In the genomic region with DNA sequence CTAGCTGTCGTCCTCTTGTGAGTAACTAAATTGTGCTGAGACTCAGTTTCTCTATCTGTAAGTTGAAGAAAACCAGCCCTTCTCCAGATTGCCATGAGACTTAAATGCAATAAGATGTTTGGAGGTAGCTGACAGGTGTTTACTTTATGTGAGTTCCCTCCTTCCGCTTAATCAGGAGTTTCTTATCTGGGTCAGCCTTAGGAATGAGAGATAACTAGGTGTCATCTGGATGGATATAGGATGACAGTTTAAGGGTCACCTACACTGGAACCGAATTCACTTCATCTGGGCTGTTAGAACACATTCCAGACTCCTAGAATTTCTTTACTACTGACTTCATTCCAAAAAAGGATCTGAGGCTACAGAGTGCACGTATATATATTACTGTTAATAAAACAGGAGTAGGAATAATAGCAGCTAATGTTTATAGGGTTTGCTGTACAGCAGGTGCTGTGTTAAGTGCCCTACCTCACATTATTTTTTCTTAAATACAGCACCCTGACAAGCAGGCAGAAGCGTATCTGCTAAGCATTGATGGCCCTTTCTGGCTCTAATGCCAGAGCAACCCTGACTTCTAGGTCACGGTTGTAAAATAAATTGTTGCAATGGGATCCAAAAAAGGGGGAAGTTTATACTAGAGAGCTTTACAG, we compare ENCODE assay signal across 14 cellular contexts. TPM values are rescaled to one million over a fixed set of nuclear protein-coding genes. Genes with fewer than 3 reads are reported as not detected.
DNase-seq lines count a peak whose midpoint lies in the region; ATAC-seq and TF ChIP-seq lines count a peak whose summit lies in the region.
"Had no signal": no experiment of that assay in that cellular context is flagged by ENCODE, and none has a peak within 500 bp of the region (broad histone marks: within the 10 kb centered on the region; RNA-seq: fewer than 3 reads in every experiment).

No MANE protein-coding gene starts in this region.

- no peaks in the 10 kb centered on the region for H3K36me3 ChIP-seq in adrenal gland (replicated peaks in 1 of 2)
- no peaks in the 10 kb centered on the region for H3K36me3 ChIP-seq in parathyroid adenoma (ENCODE audit: control insufficient read depth, insufficient read depth, low read length)

- no peak for TF ChIP-seq POLR2A in adrenal gland (IDR thresholded peaks at IDR 0.05)

- no peak overlapping the region for H3K4me3 ChIP-seq in adrenal gland
- H3K4me3 ChIP-seq in fibroblast of villous mesenchyme (ENCODE audit: low read depth, low read length) = no peak overlapping the region
- peak overlapping the region; percentile 22 for H3K4me3 ChIP-seq in parathyroid adenoma (ENCODE audit: low read depth, low read length)
- H3K4me3 ChIP-seq: GM23338 had no signal

- H2AFZ ChIP-seq in parathyroid adenoma = no peak overlapping the region
- H2AFZ ChIP-seq: GM23338 had no signal

- H3K4me3 Mint-ChIP-seq in osteocyte (ENCODE audit: unreplicated experiment) = no peak overlapping the region
- H3K4me3 Mint-ChIP-seq in activated CD4-positive, alpha-beta memory T cell treated with anti-CD3 and anti-CD28 coated beads, Interleukin-2, amount 10 ng/mL, durations not matched to agents 7 days and 5 days = no peak overlapping the region
- H3K4me3 Mint-ChIP-seq: CD14-positive monocyte; CD8-positive, alpha-beta T cell; GM23338 had no signal

- 39 to 56% (median 52%) methylated on average over 6 of the region's 6 CpGs for WGBS in adrenal gland, 4 donors

- intact Hi-C loops in adrenal gland (cut with DNase I) = no loop called here

- no peaks in the 10 kb centered on the region for H3K79me2 ChIP-seq in parathyroid adenoma

- no peaks in the 10 kb centered on the region for H3K9me3 ChIP-seq in adrenal gland (replicated peaks in 1 of 3)
- no peaks in the 10 kb centered on the region for H3K9me3 ChIP-seq in parathyroid adenoma (ENCODE audit: control insufficient read depth, low read length)

- H3K27me3 ChIP-seq in adrenal gland (no peaks in the 10 kb centered on the region), parathyroid adenoma (ENCODE audit: control insufficient read depth, insufficient read depth, low read length) (no peaks in the 10 kb centered on the region), foreskin keratinocyte (no peaks in the 10 kb centered on the region)

- H3K27ac Mint-ChIP-seq in osteocyte (ENCODE audit: unreplicated experiment) = no peak overlapping the region
- H3K27ac Mint-ChIP-seq in activated CD4-positive, alpha-beta memory T cell treated with anti-CD3 and anti-CD28 coated beads, Interleukin-2, amount 10 ng/mL, durations not matched to agents 7 days and 5 days = no peak overlapping the region
- H3K27ac Mint-ChIP-seq: CD8-positive, alpha-beta T cell; GM23338 had no signal

- no peak overlapping the region for H3K9ac ChIP-seq in parathyroid adenoma

- H3K36me3 Mint-ChIP-seq in osteocyte (ENCODE audit: unreplicated experiment) = no peaks in the 10 kb centered on the region
- no peaks in the 10 kb centered on the region for H3K36me3 Mint-ChIP-seq in activated CD4-positive, alpha-beta memory T cell treated with anti-CD3 and anti-CD28 coated beads, Interleukin-2, amount 10 ng/mL, durations not matched to agents 7 days and 5 days (ENCODE audit: low read depth)
- H3K36me3 Mint-ChIP-seq: CD14-positive monocyte; CD8-positive, alpha-beta T cell had no signal

- no peaks in the 10 kb centered on the region for H3K27me3 Mint-ChIP-seq in osteocyte (ENCODE audit: unreplicated experiment)
- H3K27me3 Mint-ChIP-seq in activated CD4-positive, alpha-beta memory T cell treated with anti-CD3 and anti-CD28 coated beads, Interleukin-2, amount 10 ng/mL, durations not matched to agents 7 days and 5 days = no peaks in the 10 kb centered on the region

- H3K27ac ChIP-seq in adrenal gland (peak overlapping the region; percentile 13 to 79 (median 73)), parathyroid adenoma (peak overlapping the region; percentile 86), foreskin keratinocyte (no peak overlapping the region)

- CTCF ChIA-PET in HEK293T (lab: Yijun Ruan, JAX) = interaction anchor here (0.7 to 1.0 kb wide), 2 partner anchors 67 to 137 kb away, joined by 3 read pairs; no protein-coding TSS in a partner anchor
- CTCF ChIA-PET in activated CD4-positive, alpha-beta memory T cell treated with anti-CD3 and anti-CD28 coated beads, Interleukin-2, amount 10 ng/mL, durations not matched to agents 7 days and 5 days (lab: Charles Lee) = interaction anchor here (0.7 to 1.4 kb wide), 3 partner anchors 10 to 242 kb away, joined by 3 read pairs; no protein-coding TSS in a partner anchor

- H3K4me1 ChIP-seq in adrenal gland (replicated peaks in 1 of 2) = peaks cover 11 to 48% of the 10 kb centered on the region in 2 donors
- H3K4me1 ChIP-seq in parathyroid adenoma = peaks cover 41% of the 10 kb centered on the region
- no peaks in the 10 kb centered on the region for H3K4me1 ChIP-seq in foreskin keratinocyte

- peak overlapping the region; percentile 53 for H3K4me2 ChIP-seq in parathyroid adenoma (ENCODE audit: low read length)
- H3K4me2 ChIP-seq: GM23338 had no signal

- no peak for ATAC-seq in foreskin keratinocyte
- ATAC-seq: CD8-positive, alpha-beta T cell; GM23338 had no signal

- no peaks in the 10 kb centered on the region for H3K9me3 Mint-ChIP-seq in osteocyte (ENCODE audit: unreplicated experiment)
- H3K9me3 Mint-ChIP-seq in activated CD4-positive, alpha-beta memory T cell treated with anti-CD3 and anti-CD28 coated beads, Interleukin-2, amount 10 ng/mL, durations not matched to agents 7 days and 5 days = no peaks in the 10 kb centered on the region
- H3K9me3 Mint-ChIP-seq: CD14-positive monocyte; CD8-positive, alpha-beta T cell; GM23338 had no signal

- POLR2A ChIA-PET in HEK293T (lab: Yijun Ruan, JAX) = no interaction called here
- POLR2A ChIA-PET in activated CD4-positive, alpha-beta memory T cell treated with anti-CD3 and anti-CD28 coated beads, Interleukin-2, amount 10 ng/mL, durations not matched to agents 7 days and 5 days (lab: Charles Lee) = interaction anchor here (1.0 kb wide), 1 partner anchor 30 kb away, joined by 4 read pairs; the partner anchor contains the start of gene CPEB4

- TF ChIP-seq CTCF in adrenal gland (IDR thresholded peaks at IDR 0.05) = no peak
- TF ChIP-seq CTCF in fibroblast of villous mesenchyme (IDR thresholded peaks at IDR 0.05; ENCODE audit: insufficient read depth, low read depth, low read length) = no peak
- TF ChIP-seq CTCF in parathyroid adenoma (IDR thresholded peaks at IDR 0.05) = no peak
- no peak for TF ChIP-seq CTCF in osteocyte (IDR thresholded peaks at IDR 0.05)
- no peak for TF ChIP-seq CTCF in foreskin keratinocyte (conservative IDR thresholded peaks at IDR 0.05)

- DNase-seq in HEK293T (ENCODE audit: extremely low spot score) (no peak), adrenal gland (peak in 1 of 7 donors; percentile 45), fibroblast of villous mesenchyme (ENCODE audit: low read depth) (peak; percentile 11), osteocyte (ENCODE audit: extremely low spot score, unreplicated experiment) (no peak), foreskin keratinocyte (no peak)
- no peak for DNase-seq in activated CD4-positive, alpha-beta memory T cell treated with anti-CD3 and anti-CD28 coated beads, Interleukin-2, amount 10 ng/mL, durations not matched to agents 7 days and 5 days
- DNase-seq: CD8-positive, alpha-beta T cell; COR-L47; DND-41; GDM1; H7 had no signal

- H3K4me1 Mint-ChIP-seq in osteocyte (ENCODE audit: unreplicated experiment) = peaks cover 20% of the 10 kb centered on the region
- H3K4me1 Mint-ChIP-seq in activated CD4-positive, alpha-beta memory T cell treated with anti-CD3 and anti-CD28 coated beads, Interleukin-2, amount 10 ng/mL, durations not matched to agents 7 days and 5 days = peaks cover 10% of the 10 kb centered on the region

TF ChIP-seq in HEK293T, 16 proteins besides CTCF, POLR2A, EP300 and RAD21:
- TF ChIP-seq, protein P1, sequence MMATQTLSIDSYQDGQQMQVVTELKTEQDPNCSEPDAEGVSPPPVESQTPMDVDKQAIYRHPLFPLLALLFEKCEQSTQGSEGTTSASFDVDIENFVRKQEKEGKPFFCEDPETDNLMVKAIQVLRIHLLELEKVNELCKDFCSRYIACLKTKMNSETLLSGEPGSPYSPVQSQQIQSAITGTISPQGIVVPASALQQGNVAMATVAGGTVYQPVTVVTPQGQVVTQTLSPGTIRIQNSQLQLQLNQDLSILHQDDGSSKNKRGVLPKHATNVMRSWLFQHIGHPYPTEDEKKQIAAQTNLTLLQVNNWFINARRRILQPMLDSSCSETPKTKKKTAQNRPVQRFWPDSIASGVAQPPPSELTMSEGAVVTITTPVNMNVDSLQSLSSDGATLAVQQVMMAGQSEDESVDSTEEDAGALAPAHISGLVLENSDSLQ (IDR thresholded peaks at IDR 0.05) = 0 out of 2 replicates have a peak, but pooled peaks have one; percentile 4
- TF ChIP-seq TARDBP (IDR thresholded peaks at IDR 0.05) (no peak), FOXM1 (IDR thresholded peaks at IDR 0.05; ENCODE audit: borderline replicate concordance) (no peak), HDGF (IDR thresholded peaks at IDR 0.05; ENCODE audit: borderline replicate concordance) (no peak), SUZ12 (IDR thresholded peaks at IDR 0.05) (no peak), ZNF384 (IDR thresholded peaks at IDR 0.05) (no peak), ARNT (IDR thresholded peaks at IDR 0.05) (no peak)

RNA-seq across cellular contexts. Expression of gene CPEB4, which starts 30.0 kb away (rescaled TPM):
- 100 to 1,000 TPM; 107 to 381 (median 155) TPM for total RNA-seq in adrenal gland
- polyA plus RNA-seq in adrenal gland = 10 to 100 TPM; 34.4 to 60.2 (median 42.9) TPM
- total RNA-seq in fibroblast of villous mesenchyme = 33.8 and 38.4 TPM in 2 replicates
- total RNA-seq in osteocyte = 37.6 and 38.6 TPM in 2 replicates
- 9.0 and 10.6 TPM in 2 replicates for total RNA-seq in foreskin keratinocyte
- 1.0 and 1.2 TPM in 2 replicates for polyA plus RNA-seq in foreskin keratinocyte
- 10 to 100 TPM; 17.3 to 19.5 TPM for total RNA-seq in activated CD4-positive, alpha-beta memory T cell treated with anti-CD3 and anti-CD28 coated beads, Interleukin-2, amount 10 ng/mL, durations not matched to agents 7 days and 5 days
